28 cellular contexts compared by ENCODE assay signal in the genomic region with DNA sequence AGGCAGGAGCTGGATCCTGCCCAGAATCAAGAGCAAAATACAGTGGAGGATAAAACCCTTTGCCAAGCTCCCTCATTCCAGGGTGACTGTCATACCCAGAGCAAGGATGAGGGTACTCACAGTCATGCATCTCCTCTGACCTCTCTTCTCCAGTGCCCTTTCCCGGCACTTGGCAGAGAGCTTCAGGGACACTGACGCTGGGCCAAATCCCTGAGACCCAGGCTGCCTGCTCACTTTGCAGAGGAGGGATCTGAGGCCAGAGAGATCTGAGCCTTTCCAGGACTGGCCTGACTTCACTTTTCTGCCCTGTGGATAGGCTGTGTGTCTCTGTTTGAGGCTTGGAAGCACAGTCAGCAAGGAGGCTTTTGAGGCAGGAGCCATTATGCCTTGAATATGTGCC.
"Had no signal": no experiment of that assay in that cellular context is flagged by ENCODE, and none has a peak within 500 bp of the region (broad histone marks: within the 10 kb centered on the region; RNA-seq: fewer than 3 reads in every experiment).

No MANE protein-coding gene starts in this region.

- ATAC-seq: activated naive CD4-positive, alpha-beta T cell treated with anti-CD3 and anti-CD28 coated beads, Interleukin-2, amount 50 U/mL, for 72 hours; activated T-cell treated with anti-CD3 and anti-CD28 coated beads, Interleukin-2, amount 50 U/mL, for 72 hours; body of pancreas; gastroesophageal sphincter; WTC11 had no signal

- H3K27ac ChIP-seq: body of pancreas, colonic mucosa, epithelial cell of prostate, esophagus squamous epithelium, gastroesophageal sphincter, VCaP had no signal

- H3K36me3 ChIP-seq: colonic mucosa, esophagus squamous epithelium, gastroesophageal sphincter had no signal

- H3K27me3 ChIP-seq: body of pancreas, colonic mucosa, esophagus squamous epithelium had no signal

- DNase-seq: activated CD4-positive, alpha-beta memory T cell treated with anti-CD3 and anti-CD28 coated beads, Interleukin-2, amount 10 ng/mL, durations not matched to agents 7 days and 5 days; activated CD4-positive, alpha-beta T cell treated with anti-CD3 and anti-CD28 coated beads for 1 hour; activated CD4-positive, alpha-beta T cell treated with anti-CD3 and anti-CD28 coated beads for 4 hours; activated CD4-positive, alpha-beta T cell treated with anti-CD3 and anti-CD28 coated beads, Interleukin-2, amount 10 ng/mL, durations not matched to agents 7 days and 5 days; activated CD4-positive, alpha-beta T cell treated with anti-CD3 and anti-CD28 coated beads, Interleukin-2, amount 50 U/mL, for 4 hours; activated CD8-positive, alpha-beta memory T cell treated with anti-CD3 and anti-CD28 coated beads, Interleukin-2, amount 50 U/mL, for 48 hours; activated gamma-delta T cell; activated naive CD4-positive, alpha-beta T cell; activated naive CD4-positive, alpha-beta T cell treated with anti-CD3 and anti-CD28 coated beads, Interleukin-2, amount 10 ng/mL, durations not matched to agents 7 days and 5 days; activated naive CD8-positive, alpha-beta T cell treated with anti-CD3 and anti-CD28 coated beads, Interleukin-2, amount 10 ng/mL, durations not matched to agents 7 days and 5 days; activated T-cell treated with anti-CD3 and anti-CD28 coated beads for 4 hours; activated T-cell treated with anti-CD3 and anti-CD28 coated beads, Interleukin-2, amount 50 U/mL, for 24 hours; activated T-cell treated with anti-CD3 and anti-CD28 coated beads, Interleukin-2, amount 50 U/mL, for 72 hours; amniotic stem cell; anterior cingulate cortex; body of pancreas; central memory CD4-positive, alpha-beta T cell; cerebellar nuclear complex; colonic mucosa; effector CD8-positive, alpha-beta T cell; esophagus squamous epithelium; foreskin melanocyte; T-helper 2 cell had no signal

- H3K9me3 ChIP-seq: body of pancreas, colonic mucosa, esophagus squamous epithelium, gastroesophageal sphincter had no signal

- H3K4me3 ChIP-seq: body of pancreas, colonic mucosa, esophagus squamous epithelium, gastroesophageal sphincter had no signal

- H3K4me1 ChIP-seq: body of pancreas, colonic mucosa, esophagus squamous epithelium had no signal
